Comparison of ENCODE assay signal across 8 cellular contexts in genomic region chr10:97333601-97334369, GRCh38. TPM values are rescaled to one million over a fixed set of nuclear protein-coding genes. Genes with fewer than 3 reads are reported as not detected.
DNase-seq lines count a peak whose midpoint lies in the region; ATAC-seq, FAIRE-seq and TF ChIP-seq lines count a peak whose summit lies in the region.

No MANE protein-coding gene starts in this region.

- H3K4me2 ChIP-seq in H1 (ENCODE audit: insufficient read depth in 1 of 2, low read depth in 2 of 2, low read length in 2 of 2) (peak overlapping the region; percentile 84 to 96), mesendoderm (ENCODE audit: low read length) (peak overlapping the region; percentile 25)

- peaks cover 14 to 20% of the 10 kb centered on the region in 2 experiments for H4K20me1 ChIP-seq in H1 (replicated peaks in 1 of 2; ENCODE audit: control insufficient read depth in 1 of 2, insufficient read depth in 2 of 2, low read length in 2 of 2)

- no peak overlapping the region for H3K23ac ChIP-seq in H1 (ENCODE audit: insufficient read length)
- H3K23ac ChIP-seq in mesendoderm (ENCODE audit: low read length) = no peak overlapping the region

- no peak for TF ChIP-seq RAD21 in H1 (IDR thresholded peaks at IDR 0.05 in 1 of 2, conservative IDR thresholded peaks at IDR 0.05 in 1 of 2; ENCODE audit: low read depth in 2 of 2, low read length in 2 of 2)

- no peaks in the 10 kb centered on the region for H3K9me3 ChIP-seq in H1 (ENCODE audit: insufficient read depth in 2 of 2, low read depth in 1 of 2, low read length in 1 of 2)

- H3K27ac ChIP-seq in VCaP (peak overlapping the region; percentile 96), H1 (ENCODE audit: low read depth, low read length) (peak overlapping the region; percentile 99; the same call in 1 of the 2 replicates), mesendoderm (ENCODE audit: low read depth, low read length) (peak overlapping the region; percentile 53), substantia nigra (ENCODE audit: low read depth, low read length, poor library complexity, severe bottlenecking) (peak overlapping the region; percentile 35)

- peaks cover 21% of the 10 kb centered on the region for H3K23me2 ChIP-seq in H1 (ENCODE audit: low read depth, low read length)

- CTCF ChIA-PET in H1 (lab: Charles Lee; ENCODE audit: partially characterized antibody) = interaction anchor here (0.8 to 3.7 kb wide), 22 partner anchors 10 to 261 kb away, joined by 3 to 28 read pairs (median 4); partner anchors contain the start of gene FRAT1

- H3K56ac ChIP-seq in H1 (replicated peaks; ENCODE audit: insufficient read length, low read depth, low read length) = peak overlapping the region; percentile 55
- H3K56ac ChIP-seq in mesendoderm (ENCODE audit: low read length) = peak overlapping the region; percentile 92

- H2BK15ac ChIP-seq in H1 (ENCODE audit: low read length) (no peak overlapping the region), mesendoderm (replicated peaks; ENCODE audit: low read depth) (no peak overlapping the region)

- H3K9ac ChIP-seq in H1 (replicated peaks in 1 of 4; ENCODE audit: extremely low read depth in 1 of 4, low read depth in 3 of 4, low read length in 3 of 4) (peak overlapping the region; percentile 86 to 97 (median 92)), mesendoderm (ENCODE audit: low read length) (peak overlapping the region; percentile 73)

- H4K8ac ChIP-seq in H1 (ENCODE audit: extremely low read depth, insufficient read depth, low read length) = peak overlapping the region; percentile 91
- H4K8ac ChIP-seq in mesendoderm (ENCODE audit: low read depth, low read length) = no peak overlapping the region

- H3K4ac ChIP-seq in H1 (replicated peaks; ENCODE audit: insufficient read length, low read depth, low read length) = no peak overlapping the region
- no peak overlapping the region for H3K4ac ChIP-seq in mesendoderm (ENCODE audit: low read depth, low read length)

- peak; percentile 37 for ATAC-seq in GM21360 (IDR thresholded peaks at IDR 0.05; ENCODE audit: unreplicated experiment)

- no peak overlapping the region for H2BK20ac ChIP-seq in H1 (ENCODE audit: low read length)

- TF ChIP-seq EP300 in H1 (IDR thresholded peaks at IDR 0.05; ENCODE audit: borderline replicate concordance in 1 of 2, low read depth in 2 of 2, low read length in 2 of 2) = no peak

- no peaks in the 10 kb centered on the region for H3K27me3 ChIP-seq in H1 (replicated peaks in 1 of 4; ENCODE audit: control insufficient read depth in 3 of 4, extremely low read depth in 1 of 4, insufficient read depth in 3 of 4, low read length in 3 of 4)
- H3K27me3 ChIP-seq in mesendoderm (ENCODE audit: insufficient read depth, low read length, poor library complexity) = no peaks in the 10 kb centered on the region

- H4K91ac ChIP-seq in H1 (replicated peaks; ENCODE audit: insufficient read length, low read length) = peak overlapping the region; percentile 22

- H3K36me3 ChIP-seq in H1 (ENCODE audit: control insufficient read depth in 2 of 4, insufficient read depth in 4 of 4, low read length in 3 of 4) = peaks cover under 1 to 29% (median 6%) of the 10 kb centered on the region in 4 experiments; a peak in 5 of 8 replicates
- H3K36me3 ChIP-seq in mesendoderm (ENCODE audit: control insufficient read depth, insufficient read depth, low read length) = no peaks in the 10 kb centered on the region

- TF ChIP-seq CTCF in VCaP (conservative IDR thresholded peaks at IDR 0.05) = no peak
- no peak for TF ChIP-seq CTCF in H1 (IDR thresholded peaks at IDR 0.05; ENCODE audit: control extremely low read depth in 1 of 3, insufficient read depth in 1 of 3, low read depth in 1 of 3, low read length in 3 of 3)

- 3% methylated on average over 68 of the region's 89 CpGs; no CpG with 5 or more reads in 1 of the 2 experiments for WGBS in H1 (ENCODE audit: extremely low coverage in 1 of 2, insufficient coverage in 1 of 2, insufficient read length in 1 of 2, insufficient replicate concordance in 2 of 2, low coverage in 1 of 2, low lambda C conversion rate in 2 of 2, missing lambda C conversion rate in 1 of 2), 2 experiments
- WGBS in mesendoderm (ENCODE audit: extremely low coverage, insufficient coverage, low lambda C conversion rate) = no CpG with 5 or more reads among the region's 89 CpGs

- H3K4me3 ChIP-seq in H1 (ENCODE audit: extremely low read depth in 1 of 4, insufficient read depth in 2 of 4, low read depth in 3 of 4, low read length in 4 of 4) (peak overlapping the region; percentile 84 to 92 (median 91)), mesendoderm (ENCODE audit: low read length) (peak overlapping the region; percentile 57)

- H4K5ac ChIP-seq in H1 (ENCODE audit: insufficient read length, low read depth, low read length) = peak overlapping the region; percentile 48
- no peak overlapping the region for H4K5ac ChIP-seq in mesendoderm (ENCODE audit: low read length)

- H3K79me2 ChIP-seq in H1 (ENCODE audit: control insufficient read depth in 1 of 2, insufficient read depth in 2 of 2, low read length in 2 of 2) = peaks cover 29 to 53% of the 10 kb centered on the region in 2 experiments
- H3K79me2 ChIP-seq in mesendoderm (ENCODE audit: control insufficient read depth, insufficient read depth, low read length) = peaks cover 6% of the 10 kb centered on the region

- no peak overlapping the region for H2AFZ ChIP-seq in H1 (ENCODE audit: low read length)

- FAIRE-seq in H1 (lab: Jason Lieb, UNC) = no peak

- peak overlapping the region; percentile 20; the same call in 1 of the 2 replicates for H2BK5ac ChIP-seq in H1 (ENCODE audit: low read depth, low read length)
- H2BK5ac ChIP-seq in mesendoderm (ENCODE audit: low read length) = no peak overlapping the region

- peak overlapping the region; percentile 72; the same call in 1 of the 2 replicates for H3K18ac ChIP-seq in H1 (ENCODE audit: extremely low read depth, low read length)
- H3K18ac ChIP-seq in mesendoderm (ENCODE audit: low read length) = peak overlapping the region; percentile 41

- no peak; a peak in 1 of 3 replicates for TF ChIP-seq POLR2A in H1 (IDR thresholded peaks at IDR 0.05; ENCODE audit: control extremely low read depth in 1 of 2, low read depth in 2 of 2, low read length in 2 of 2)

- H2BK120ac ChIP-seq in H1 (replicated peaks; ENCODE audit: low read depth, low read length) = no peak overlapping the region
- H2BK120ac ChIP-seq in mesendoderm (ENCODE audit: low read depth, low read length) = no peak overlapping the region

- H2BK12ac ChIP-seq in H1 (ENCODE audit: low read depth, low read length) = no peak overlapping the region

- no peak overlapping the region for H3K14ac ChIP-seq in H1 (ENCODE audit: insufficient read length)

- DNase-seq in CMK (ENCODE audit: low read depth) = peak; percentile 58
- peak; percentile 15 for DNase-seq in HS-5 (ENCODE audit: low read depth)
- no peak for DNase-seq in H1 (ENCODE audit: low read depth in 1 of 2, low spot score in 2 of 2)
- peak; percentile 80 for DNase-seq in mesendoderm
- DNase-seq in substantia nigra (lab: John Stamatoyannopoulos, UW) = peak in 25 of 49 donors; percentile 4 to 57 (median 28)
- DNase-seq in NCI-H1436 treated with DMSO at 0.1 percent for 48 hours (lab: John Stamatoyannopoulos, UW) = no peak

- peaks cover 8 to 22% (median 12%) of the 10 kb centered on the region in 4 experiments for H3K4me1 ChIP-seq in H1 (replicated peaks in 1 of 4; ENCODE audit: control insufficient read depth in 3 of 4, insufficient read depth in 4 of 4, low read length in 3 of 4)
- peaks cover 5% of the 10 kb centered on the region for H3K4me1 ChIP-seq in mesendoderm (ENCODE audit: control insufficient read depth, low read depth, low read length)

- POLR2A ChIA-PET in H1 (lab: Charles Lee; ENCODE audit: partially characterized antibody) = interaction anchor here (0.8 to 5.9 kb wide), 25 partner anchors 10 to 98 kb away, joined by 3 to 75 read pairs (median 4); partner anchors contain the start of genes ARHGAP19, FRAT1 and RRP12

- H2AK5ac ChIP-seq in H1 (ENCODE audit: low read depth, low read length) (no peak overlapping the region), mesendoderm (ENCODE audit: low read length) (no peak overlapping the region)

- H3K79me1 ChIP-seq in H1 (ENCODE audit: low read depth, low read length) = peaks cover 4% of the 10 kb centered on the region; the same call in 1 of the 2 replicates
- peaks cover 6% of the 10 kb centered on the region for H3K79me1 ChIP-seq in mesendoderm (ENCODE audit: low read length)

RNA-seq across cellular contexts. Expression of gene FRAT2, which starts 0.7 kb away (rescaled TPM):
- total RNA-seq in H1 (2021; fragmentation: NEBNext Ultra II Directional; extraction: Animal tissue kit (Norgen Biotek cat#: 25700)) = 83.0 and 87.7 TPM in 2 replicates
- 47.4 and 58.4 TPM in 2 replicates for polyA plus RNA-seq in H1 (2011; rRNA removed)
- 54.6 TPM for polyA plus RNA-seq in H1 (2011; cell fraction: cytosol; rRNA removed)
- 29.8 TPM for polyA plus RNA-seq in H1 (2011; cell fraction: nucleus; rRNA removed)
- 50.6 to 52.8 TPM (median 51.5 TPM) in 4 replicates for polyA plus RNA-seq in H1 (2012, experiment 1 of 2)
- 75.4 TPM for polyA plus RNA-seq in H1 (2012, experiment 2 of 2)
- 43.8 TPM for polyA plus RNA-seq in H1 (2013, experiment 1 of 2)
- 43.0 TPM for polyA plus RNA-seq in H1 (2013, experiment 2 of 2)
- polyA minus RNA-seq in H1 (2011; rRNA and poly(A)+ RNA removed) = 18.1 and 25.2 TPM in 2 replicates
- 32.4 TPM for polyA minus RNA-seq in H1 (2011; cell fraction: cytosol; rRNA and poly(A)+ RNA removed)
- 34.7 TPM for polyA minus RNA-seq in H1 (2011; cell fraction: nucleus; rRNA and poly(A)+ RNA removed)
- 35.3 TPM for polyA plus RNA-seq in mesendoderm (2013, experiment 1 of 2)
- polyA plus RNA-seq in mesendoderm (2013, experiment 2 of 2) = 36.5 TPM

RNA-seq across cellular contexts. Expression of gene FRAT1, which starts 14.7 kb away (rescaled TPM):
- 4.8 and 5.2 TPM in 2 replicates for total RNA-seq in H1 (2021; fragmentation: NEBNext Ultra II Directional; extraction: Animal tissue kit (Norgen Biotek cat#: 25700))
- 1.9 and 3.4 TPM in 2 replicates for polyA plus RNA-seq in H1 (2011; rRNA removed)
- 2.9 TPM for polyA plus RNA-seq in H1 (2011; cell fraction: cytosol; rRNA removed)
- 3.3 TPM for polyA plus RNA-seq in H1 (2011; cell fraction: nucleus; rRNA removed)
- polyA plus RNA-seq in H1 (2012, experiment 1 of 2) = 1.8 to 5.4 TPM (median 3.5 TPM) in 4 replicates
- 3.3 TPM for polyA plus RNA-seq in H1 (2012, experiment 2 of 2)
- polyA plus RNA-seq in H1 (2013, experiment 1 of 2) = 1.7 TPM
- polyA plus RNA-seq in H1 (2013, experiment 2 of 2) = 1.7 TPM
- 1.3 and 2.4 TPM in 2 replicates for polyA minus RNA-seq in H1 (2011; rRNA and poly(A)+ RNA removed)
- 5.1 TPM for polyA minus RNA-seq in H1 (2011; cell fraction: cytosol; rRNA and poly(A)+ RNA removed)
- polyA minus RNA-seq in H1 (2011; cell fraction: nucleus; rRNA and poly(A)+ RNA removed) = 7.8 TPM
- 2.5 TPM for polyA plus RNA-seq in mesendoderm (2013, experiment 1 of 2)
- 2.2 TPM for polyA plus RNA-seq in mesendoderm (2013, experiment 2 of 2)

RNA-seq across cellular contexts. Expression of gene ARHGAP19, which starts 41.3 kb away (rescaled TPM):
- 32.1 and 33.4 TPM in 2 replicates for total RNA-seq in H1 (2021; fragmentation: NEBNext Ultra II Directional; extraction: Animal tissue kit (Norgen Biotek cat#: 25700))
- 9.5 and 13.3 TPM in 2 replicates for polyA plus RNA-seq in H1 (2011; rRNA removed)
- polyA plus RNA-seq in H1 (2011; cell fraction: cytosol; rRNA removed) = 19.2 TPM
- 9.8 TPM for polyA plus RNA-seq in H1 (2011; cell fraction: nucleus; rRNA removed)
- 16.8 to 21.9 TPM (median 18.8 TPM) in 4 replicates for polyA plus RNA-seq in H1 (2012, experiment 1 of 2)
- 2.7 TPM for polyA plus RNA-seq in H1 (2012, experiment 2 of 2)
- polyA plus RNA-seq in H1 (2013, experiment 1 of 2) = 15.0 TPM
- polyA plus RNA-seq in H1 (2013, experiment 2 of 2) = 17.4 TPM
- 20.2 and 23.3 TPM in 2 replicates for polyA minus RNA-seq in H1 (2011; rRNA and poly(A)+ RNA removed)
- polyA minus RNA-seq in H1 (2011; cell fraction: cytosol; rRNA and poly(A)+ RNA removed) = 16.4 TPM
- 11.4 TPM for polyA minus RNA-seq in H1 (2011; cell fraction: nucleus; rRNA and poly(A)+ RNA removed)
- 29.4 TPM for polyA plus RNA-seq in mesendoderm (2013, experiment 1 of 2)
- polyA plus RNA-seq in mesendoderm (2013, experiment 2 of 2) = 28.1 TPM

Comparison
In these comparisons a context has a peak if more than half of its experiments do, and no peak if none do; other contexts are left out.
1. DNase-seq: peak in CMK (single experiment), HS-5 (single experiment), mesendoderm (single experiment) and substantia nigra (25 of 49); none in H1 (0 of 2) and NCI-H1436 treated with DMSO at 0.1 percent for 48 hours (single experiment).
2. H3K27ac ChIP-seq: peak in every context shown above with its lines; median percentile 99 in H1; 96 in VCaP; 53 in mesendoderm; 35 in substantia nigra.